In the genomic region with DNA sequence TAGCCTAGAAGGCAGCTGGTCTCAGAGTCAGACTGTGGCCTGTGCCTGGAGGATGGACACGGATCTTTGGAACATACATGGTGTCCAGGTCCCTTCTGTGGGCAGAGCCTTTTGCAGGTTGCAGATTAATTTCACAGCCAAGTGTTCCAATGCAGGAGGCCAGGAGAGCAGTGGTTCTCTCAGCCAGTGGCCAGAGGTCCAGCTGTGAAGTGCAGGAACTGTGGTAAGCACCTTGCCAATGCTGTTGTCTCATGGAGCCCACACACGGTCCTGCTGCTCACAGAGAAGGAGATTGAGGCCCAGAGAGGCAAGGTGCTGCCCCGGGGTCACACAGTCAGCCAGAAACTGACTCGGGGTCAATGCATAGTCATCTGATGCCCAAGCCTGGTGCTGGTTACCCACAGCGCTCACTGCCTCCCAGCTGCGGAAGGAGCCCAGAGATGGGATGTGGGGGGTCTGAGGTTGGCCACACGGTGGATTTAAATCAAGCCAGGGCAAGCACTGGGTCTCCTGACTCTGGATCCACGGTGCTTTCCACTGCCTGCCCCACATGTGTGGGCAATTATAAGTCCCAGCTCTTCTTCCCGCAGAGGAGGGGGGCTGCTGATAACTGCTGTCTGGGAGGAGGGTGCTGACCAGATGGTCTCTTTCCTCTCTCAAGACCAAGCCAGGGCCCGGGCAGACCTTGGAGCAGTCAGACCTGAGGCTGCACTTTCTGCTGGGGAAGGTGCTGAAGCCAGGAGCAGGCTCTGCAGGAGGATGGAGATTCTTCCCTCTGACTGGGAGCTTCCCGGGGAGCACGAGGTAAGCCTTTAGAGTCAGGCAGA, we compare ENCODE assay signal across 1 cellular context.
TF ChIP-seq lines count a peak whose summit lies in the region.

No MANE protein-coding gene starts in this region.

TF ChIP-seq in IMR-90, 13 proteins besides CTCF, POLR2A, EP300 and RAD21:
- TF ChIP-seq NFE2L2 (IDR thresholded peaks at IDR 0.05; ENCODE audit: low read depth, low read length) (no peak), RFX5 (IDR thresholded peaks at IDR 0.05; ENCODE audit: low read depth, low read length) (no peak), MAZ (IDR thresholded peaks at IDR 0.05; ENCODE audit: borderline replicate concordance, low read depth, low read length) (peak; percentile 27; the same call in 1 of the 2 replicates), BHLHE40 (IDR thresholded peaks at IDR 0.05; ENCODE audit: low read depth, low read length) (no peak), CHD1 (IDR thresholded peaks at IDR 0.05; ENCODE audit: low read depth, low read length) (no peak), CEBPB (IDR thresholded peaks at IDR 0.05; ENCODE audit: low read depth, low read length) (no peak), MXI1 (IDR thresholded peaks at IDR 0.05; ENCODE audit: borderline replicate concordance, low read depth, low read length) (0 out of 2 replicates have a peak, but pooled peaks have one; percentile 41), RCOR1 (IDR thresholded peaks at IDR 0.05; ENCODE audit: insufficient replicate concordance, low read length) (no peak), SMC3 (IDR thresholded peaks at IDR 0.05; ENCODE audit: low read depth, low read length) (no peak), MAFK (IDR thresholded peaks at IDR 0.05; ENCODE audit: low read depth, low read length) (no peak), FOS (IDR thresholded peaks at IDR 0.05; ENCODE audit: low read depth, low read length) (no peak)
- TF ChIP-seq, protein P1, sequence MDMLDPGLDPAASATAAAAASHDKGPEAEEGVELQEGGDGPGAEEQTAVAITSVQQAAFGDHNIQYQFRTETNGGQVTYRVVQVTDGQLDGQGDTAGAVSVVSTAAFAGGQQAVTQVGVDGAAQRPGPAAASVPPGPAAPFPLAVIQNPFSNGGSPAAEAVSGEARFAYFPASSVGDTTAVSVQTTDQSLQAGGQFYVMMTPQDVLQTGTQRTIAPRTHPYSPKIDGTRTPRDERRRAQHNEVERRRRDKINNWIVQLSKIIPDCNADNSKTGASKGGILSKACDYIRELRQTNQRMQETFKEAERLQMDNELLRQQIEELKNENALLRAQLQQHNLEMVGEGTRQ (IDR thresholded peaks at IDR 0.05; ENCODE audit: low read depth, low read length): no peak; the same call in 1 of the 2 replicates
- TF ChIP-seq, protein P2, sequence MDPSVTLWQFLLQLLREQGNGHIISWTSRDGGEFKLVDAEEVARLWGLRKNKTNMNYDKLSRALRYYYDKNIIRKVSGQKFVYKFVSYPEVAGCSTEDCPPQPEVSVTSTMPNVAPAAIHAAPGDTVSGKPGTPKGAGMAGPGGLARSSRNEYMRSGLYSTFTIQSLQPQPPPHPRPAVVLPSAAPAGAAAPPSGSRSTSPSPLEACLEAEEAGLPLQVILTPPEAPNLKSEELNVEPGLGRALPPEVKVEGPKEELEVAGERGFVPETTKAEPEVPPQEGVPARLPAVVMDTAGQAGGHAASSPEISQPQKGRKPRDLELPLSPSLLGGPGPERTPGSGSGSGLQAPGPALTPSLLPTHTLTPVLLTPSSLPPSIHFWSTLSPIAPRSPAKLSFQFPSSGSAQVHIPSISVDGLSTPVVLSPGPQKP (IDR thresholded peaks at IDR 0.05; ENCODE audit: borderline replicate concordance, low read depth, low read length): no peak
